Comparison of ENCODE assay signal across 11 cellular contexts in the genomic region with DNA sequence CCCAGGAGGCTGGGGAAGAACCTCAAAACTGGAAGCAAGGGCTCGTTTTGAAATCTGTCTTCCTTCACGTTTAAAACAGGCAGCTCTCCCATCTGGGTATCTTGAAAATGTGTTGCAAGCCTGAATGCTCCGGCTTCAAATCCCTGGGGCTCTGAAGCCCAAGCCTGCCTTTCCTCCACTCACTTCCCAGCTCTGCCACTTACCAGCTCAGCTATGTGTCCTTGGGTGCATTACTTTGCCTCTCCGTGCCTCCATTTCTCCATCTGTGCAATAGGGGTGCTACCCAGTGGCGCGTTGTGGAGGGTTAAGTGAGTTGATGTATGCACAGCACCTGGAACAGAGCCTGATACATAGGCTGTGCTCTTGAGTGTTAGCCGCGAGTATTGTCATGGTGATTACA.
DNase-seq lines count a peak whose midpoint lies in the region; ATAC-seq and TF ChIP-seq lines count a peak whose summit lies in the region.
"Had no signal": no experiment of that assay in that cellular context is flagged by ENCODE, and none has a peak within 500 bp of the region (broad histone marks: within the 10 kb centered on the region; RNA-seq: fewer than 3 reads in every experiment).

No MANE protein-coding gene starts in this region.

- H3K4me3 ChIP-seq in Panc1 (ENCODE audit: low read depth in 2 of 2, low read length in 2 of 2) (no peak overlapping the region), fibroblast of villous mesenchyme (ENCODE audit: low read depth, low read length) (no peak overlapping the region)
- H3K4me3 ChIP-seq: right lobe of liver had no signal

- POLR2A ChIA-PET in Panc1 (lab: Charles Lee) = no interaction called here

- peak overlapping the region in 1 of 2 donors; percentile 79 for H3K27ac Mint-ChIP-seq in stimulated activated naive CD8-positive, alpha-beta T cell treated with anti-CD3 and anti-CD28 coated beads, Interleukin-15, amount 100 ng/mL, for 72 hours
- H3K27ac Mint-ChIP-seq: activated CD4-positive, alpha-beta memory T cell treated with anti-CD3 and anti-CD28 coated beads, Interleukin-2, amount 10 ng/mL, durations not matched to agents 7 days and 5 days had no signal

- H3K36me3 ChIP-seq in Panc1 (ENCODE audit: control insufficient read depth, insufficient read depth, low read length) = no peaks in the 10 kb centered on the region
- H3K36me3 ChIP-seq: right lobe of liver had no signal

- H3K4me1 ChIP-seq in Panc1 (ENCODE audit: control insufficient read depth, insufficient read depth, low read length) = no peaks in the 10 kb centered on the region
- H3K4me1 ChIP-seq: right lobe of liver had no signal

- H3K27ac ChIP-seq in Panc1 (ENCODE audit: low read length) = no peak overlapping the region
- H3K27ac ChIP-seq: right lobe of liver, SK-N-MC had no signal

- TF ChIP-seq CTCF in Panc1 (IDR thresholded peaks at IDR 0.05) (no peak), fibroblast of villous mesenchyme (IDR thresholded peaks at IDR 0.05; ENCODE audit: insufficient read depth, low read depth, low read length) (no peak)

- CTCF ChIA-PET in Panc1 (lab: Charles Lee) = interaction anchor here (0.8 to 1.7 kb wide), 2 partner anchors 9 to 241 kb away, joined by 3 to 8 read pairs; no protein-coding TSS in a partner anchor

- intact Hi-C loops in cardiac septum (cut with DNase I) (loop anchor here (1.0 to 5.0 kb wide), 3 partner anchors 87 to 293 kb away; no protein-coding TSS in a partner anchor), Right ventricle myocardium superior (cut with DNase I) (loop anchor here (2.0 kb wide), 1 partner anchor 240 kb away; no protein-coding TSS in a partner anchor), Panc1 (cut with micrococcal nuclease; ENCODE audit: unreplicated experiment) (loop anchor here (10.0 kb wide), 1 partner anchor 240 kb away; the partner anchor contains the start of gene SAMD4A), sciatic nerve (cut with DNase I) (no loop called here)

- DNase-seq in cardiac septum (ENCODE audit: low spot score) (peak; percentile 36), Right ventricle myocardium superior (no peak), Panc1 (ENCODE audit: low read depth, low spot score) (no peak), fibroblast of villous mesenchyme (ENCODE audit: low read depth) (peak; percentile 3), sciatic nerve (ENCODE audit: low spot score) (no peak), mesenteric fat pad (ENCODE audit: low spot score) (no peak)
- DNase-seq in stimulated activated naive CD8-positive, alpha-beta T cell treated with anti-CD3 and anti-CD28 coated beads, Interleukin-15, amount 100 ng/mL, for 72 hours = no peak
- DNase-seq in activated CD4-positive, CD25-positive, alpha-beta regulatory T cell treated with anti-CD3 and anti-CD28 coated beads, Interleukin-2, amount 50 U/mL, for 72 hours = no peak

- H3K4me3 Mint-ChIP-seq in stimulated activated naive CD8-positive, alpha-beta T cell treated with anti-CD3 and anti-CD28 coated beads, Interleukin-15, amount 100 ng/mL, for 72 hours = no peak overlapping the region
- H3K4me3 Mint-ChIP-seq: activated CD4-positive, alpha-beta memory T cell treated with anti-CD3 and anti-CD28 coated beads, Interleukin-2, amount 10 ng/mL, durations not matched to agents 7 days and 5 days had no signal

- no TSS peak for BruUV-seq in Panc1 (replicated peaks; lab: Mats Ljungman, UMichigan)

- H3K9me3 Mint-ChIP-seq in stimulated activated naive CD8-positive, alpha-beta T cell treated with anti-CD3 and anti-CD28 coated beads, Interleukin-15, amount 100 ng/mL, for 72 hours = no peaks in the 10 kb centered on the region
- H3K9me3 Mint-ChIP-seq: activated CD4-positive, alpha-beta memory T cell treated with anti-CD3 and anti-CD28 coated beads, Interleukin-2, amount 10 ng/mL, durations not matched to agents 7 days and 5 days had no signal

- in situ Hi-C loops in Panc1 (cut with HindIII; ENCODE audit: low pct_unique_long_range_greater_than_20kb, low sequenced_read_pairs) = no loop called here

- H3K9me3 ChIP-seq in Panc1 (ENCODE audit: control insufficient read depth, insufficient read depth, low read depth, low read length) = no peaks in the 10 kb centered on the region
- H3K9me3 ChIP-seq: right lobe of liver had no signal

- ATAC-seq in Right ventricle myocardium superior (ENCODE audit: poor library complexity) (no peak), Panc1 (peak; percentile 13; the same call in 1 of the 2 replicates), sciatic nerve (peak; percentile 33)
- no peak for ATAC-seq in stimulated activated naive CD8-positive, alpha-beta T cell treated with anti-CD3 and anti-CD28 coated beads, Interleukin-15, amount 100 ng/mL, for 72 hours

- no peaks in the 10 kb centered on the region for H3K27me3 ChIP-seq in Panc1 (ENCODE audit: control insufficient read depth, insufficient read depth, low read length)
- H3K27me3 ChIP-seq: right lobe of liver had no signal

- peaks cover 44% of the 10 kb centered on the region for H3K27me3 Mint-ChIP-seq in stimulated activated naive CD8-positive, alpha-beta T cell treated with anti-CD3 and anti-CD28 coated beads, Interleukin-15, amount 100 ng/mL, for 72 hours

- H3K4me1 Mint-ChIP-seq in stimulated activated naive CD8-positive, alpha-beta T cell treated with anti-CD3 and anti-CD28 coated beads, Interleukin-15, amount 100 ng/mL, for 72 hours = peaks cover 15% of the 10 kb centered on the region

Comparison
In these comparisons a context has a peak if more than half of its experiments do, and no peak if none do; other contexts are left out.
1. DNase-seq: peak in cardiac septum (single experiment) and fibroblast of villous mesenchyme (single experiment); none in Right ventricle myocardium superior (single experiment), Panc1 (single experiment), sciatic nerve (single experiment), stimulated activated naive CD8-positive, alpha-beta T cell treated with anti-CD3 and anti-CD28 coated beads, Interleukin-15, amount 100 ng/mL, for 72 hours (0 of 2), activated CD4-positive, CD25-positive, alpha-beta regulatory T cell treated with anti-CD3 and anti-CD28 coated beads, Interleukin-2, amount 50 U/mL, for 72 hours (single experiment) and mesenteric fat pad (single experiment).
2. ATAC-seq: peak in Panc1 (single experiment) and sciatic nerve (single experiment); none in Right ventricle myocardium superior (single experiment) and stimulated activated naive CD8-positive, alpha-beta T cell treated with anti-CD3 and anti-CD28 coated beads, Interleukin-15, amount 100 ng/mL, for 72 hours (single experiment).